Comparison of ENCODE assay signal across 24 cellular contexts in genomic region chr13:95059306-95059705, GRCh38.
"Had no signal": no experiment of that assay in that cellular context is flagged by ENCODE, and none has a peak within 500 bp of the region (broad histone marks: within the 10 kb centered on the region; RNA-seq: fewer than 3 reads in every experiment).

No MANE protein-coding gene starts in this region.

- ATAC-seq: activated CD8-positive, alpha-beta memory T cell treated with anti-CD3 and anti-CD28 coated beads, Interleukin-2, amount 10 ng/mL, durations not matched to agents 7 days and 5 days; T-helper 17 cell had no signal

- H3K9me3 Mint-ChIP-seq: activated B cell treated with CpG ODN at 0.5 μM for 24 hours; activated CD4-positive, alpha-beta T cell treated with anti-CD3 and anti-CD28 coated beads, Interleukin-2, amount 10 ng/mL, durations not matched to agents 24 days and 14 days; activated T-cell treated with anti-CD3 and anti-CD28 coated beads, Interleukin-2, amount 50 U/mL, for 24 hours; activated T-helper 1 cell treated with anti-CD3 and anti-CD28 coated beads, Interleukin-12 subunit alpha, Interleukin-12 subunit beta, Interleukin-2, Interleukin-4 antibody, amounts not matched to agents 30 ng/mL and 10 ng/mL and 1 ng/mL, durations not matched to agents 14 hours and 24 hours and 36 hours had no signal

- H2AFZ ChIP-seq: PC-9 had no signal

- H3K27me3 Mint-ChIP-seq: activated B cell treated with CpG ODN at 0.5 μM for 24 hours; activated CD4-positive, alpha-beta T cell treated with anti-CD3 and anti-CD28 coated beads, Interleukin-2, amount 10 ng/mL, durations not matched to agents 24 days and 14 days; activated CD8-positive, alpha-beta memory T cell treated with anti-CD3 and anti-CD28 coated beads, Interleukin-2, amount 10 ng/mL, durations not matched to agents 7 days and 5 days; activated naive CD8-positive, alpha-beta T cell; activated T-cell treated with anti-CD3 and anti-CD28 coated beads, Interleukin-2, amount 50 U/mL, for 24 hours; T-helper 17 cell had no signal

- DNase-seq: activated B cell treated with CpG ODN at 0.5 μM for 24 hours; activated CD4-positive, alpha-beta T cell treated with anti-CD3 and anti-CD28 coated beads for 1 hour; activated CD4-positive, alpha-beta T cell treated with anti-CD3 and anti-CD28 coated beads, Interleukin-2, amount 10 ng/mL, durations not matched to agents 24 days and 14 days; activated CD4-positive, alpha-beta T cell treated with anti-CD3 and anti-CD28 coated beads, Interleukin-2, amount 50 U/mL, for 48 hours; activated CD8-positive, alpha-beta memory T cell treated with anti-CD3 and anti-CD28 coated beads, Interleukin-2, amount 10 ng/mL, durations not matched to agents 7 days and 5 days; activated effector memory CD4-positive, alpha-beta T cell treated with Interleukin-2 at 50 U/mL for 16 hours; activated naive CD4-positive, alpha-beta T cell treated with Interleukin-2 at 50 U/mL for 16 hours; activated T-cell treated with anti-CD3 and anti-CD28 coated beads, Interleukin-2, amount 50 U/mL, for 24 hours; amygdala; Kasumi-1; KBM-7; NCI-H1105 treated with DMSO at 0.1 percent for 48 hours; NCI-H1436 treated with DMSO at 0.1 percent for 48 hours; NCI-H187; NCI-H2081; NCI-H446; NCI-H524; PC-9; SIG-M5; T-helper 17 cell; T-helper 9 cell had no signal

- H3K4me2 ChIP-seq: PC-9 had no signal

- H3K27ac ChIP-seq: PC-9 had no signal

- H3K4me3 Mint-ChIP-seq: activated B cell treated with CpG ODN at 0.5 μM for 24 hours; activated CD4-positive, alpha-beta T cell treated with anti-CD3 and anti-CD28 coated beads, Interleukin-2, amount 10 ng/mL, durations not matched to agents 24 days and 14 days; activated CD8-positive, alpha-beta memory T cell treated with anti-CD3 and anti-CD28 coated beads, Interleukin-2, amount 10 ng/mL, durations not matched to agents 7 days and 5 days; activated naive CD8-positive, alpha-beta T cell; activated T-cell treated with anti-CD3 and anti-CD28 coated beads, Interleukin-2, amount 50 U/mL, for 24 hours; activated T-helper 1 cell treated with anti-CD3 and anti-CD28 coated beads, Interleukin-12 subunit alpha, Interleukin-12 subunit beta, Interleukin-2, Interleukin-4 antibody, amounts not matched to agents 30 ng/mL and 10 ng/mL and 1 ng/mL, durations not matched to agents 14 hours and 24 hours and 36 hours; brain; T-helper 17 cell had no signal

- H3K36me3 Mint-ChIP-seq: activated CD8-positive, alpha-beta memory T cell treated with anti-CD3 and anti-CD28 coated beads, Interleukin-2, amount 10 ng/mL, durations not matched to agents 7 days and 5 days; brain had no signal

- H3K4me1 Mint-ChIP-seq: activated B cell treated with CpG ODN at 0.5 μM for 24 hours; activated CD4-positive, alpha-beta T cell treated with anti-CD3 and anti-CD28 coated beads, Interleukin-2, amount 10 ng/mL, durations not matched to agents 24 days and 14 days; activated CD8-positive, alpha-beta memory T cell treated with anti-CD3 and anti-CD28 coated beads, Interleukin-2, amount 10 ng/mL, durations not matched to agents 7 days and 5 days; brain; T-helper 17 cell had no signal

- H3K27ac Mint-ChIP-seq: activated B cell treated with CpG ODN at 0.5 μM for 24 hours; activated CD4-positive, alpha-beta T cell treated with anti-CD3 and anti-CD28 coated beads, Interleukin-2, amount 10 ng/mL, durations not matched to agents 24 days and 14 days; activated CD8-positive, alpha-beta memory T cell treated with anti-CD3 and anti-CD28 coated beads, Interleukin-2, amount 10 ng/mL, durations not matched to agents 7 days and 5 days; activated naive CD8-positive, alpha-beta T cell; activated T-cell treated with anti-CD3 and anti-CD28 coated beads, Interleukin-2, amount 50 U/mL, for 24 hours; activated T-helper 1 cell treated with anti-CD3 and anti-CD28 coated beads, Interleukin-12 subunit alpha, Interleukin-12 subunit beta, Interleukin-2, Interleukin-4 antibody, amounts not matched to agents 30 ng/mL and 10 ng/mL and 1 ng/mL, durations not matched to agents 14 hours and 24 hours and 36 hours; brain; T-helper 17 cell had no signal

- H3K4me3 ChIP-seq: PC-9 had no signal
